Comparison of ENCODE assay signal across 9 cellular contexts in genomic region chr3:129424185-129424841, GRCh38. TPM values are rescaled to one million over a fixed set of nuclear protein-coding genes. Genes with fewer than 3 reads are reported as not detected.
DNase-seq lines count a peak whose midpoint lies in the region; ATAC-seq and TF ChIP-seq lines count a peak whose summit lies in the region.
"Had no signal": no experiment of that assay in that cellular context is flagged by ENCODE, and none has a peak within 500 bp of the region (broad histone marks: within the 10 kb centered on the region; RNA-seq: fewer than 3 reads in every experiment).

No MANE protein-coding gene starts in this region.

- H4K20me1 ChIP-seq in osteoblast (ENCODE audit: insufficient read depth, low read length): no peaks in the 10 kb centered on the region

- peaks cover 5% of the 10 kb centered on the region for H3K27me3 ChIP-seq in osteoblast (ENCODE audit: insufficient read depth, low read length)

- no peak for TF ChIP-seq CTCF in osteoblast (IDR thresholded peaks at IDR 0.05; ENCODE audit: extremely low read depth, low read depth, low read length)

- DNase-seq in GM19240 (ENCODE audit: insufficient read length, low spot score): peak; percentile 24
- DNase-seq in SKM-1 (lab: John Stamatoyannopoulos, UW; ENCODE audit: unreplicated experiment): peak; percentile 73
- DNase-seq in osteoblast (ENCODE audit: insufficient read length, low spot score, missing footprints): no peak
- no peak for DNase-seq in NCI-H524 treated with DMSO at 0.1 percent for 48 hours (lab: John Stamatoyannopoulos, UW)
- DNase-seq in NCI-H2196 (lab: John Stamatoyannopoulos, UW; ENCODE audit: unreplicated experiment): no peak
- DNase-seq in NCI-H2196 treated with DMSO at 0.1 percent for 48 hours (lab: John Stamatoyannopoulos, UW; ENCODE audit: unreplicated experiment): no peak
- DNase-seq: naive thymus-derived CD4-positive, alpha-beta T cell had no signal

- no peaks in the 10 kb centered on the region for H3K79me2 ChIP-seq in osteoblast (ENCODE audit: insufficient read depth, low read length)

- H3K9me3 ChIP-seq in osteoblast (ENCODE audit: low read depth, low read length): no peaks in the 10 kb centered on the region

- ATAC-seq in HG03066 (IDR thresholded peaks at IDR 0.05; ENCODE audit: low read depth, unreplicated experiment): peak; percentile 61
- ATAC-seq: naive thymus-derived CD4-positive, alpha-beta T cell had no signal

- H3K4me3 ChIP-seq in osteoblast (ENCODE audit: insufficient read depth, low read length): no peak overlapping the region

- peaks cover 12% of the 10 kb centered on the region for H3K4me1 ChIP-seq in osteoblast (ENCODE audit: insufficient read depth, low read length)

- no peak overlapping the region for H3K4me2 ChIP-seq in osteoblast (ENCODE audit: insufficient read depth, low read length)

- H2AFZ ChIP-seq in osteoblast (ENCODE audit: low read length): peak overlapping the region; percentile 67

- no peaks in the 10 kb centered on the region for H3K36me3 ChIP-seq in osteoblast (ENCODE audit: insufficient read depth, low read length)

- H3K27ac ChIP-seq in osteoblast (ENCODE audit: low read depth, low read length): no peak overlapping the region

RNA-seq across cellular contexts. Expression of gene EFCAB12, which starts 4.1 kb away (rescaled TPM):
- total RNA-seq in osteoblast: under 0.01 TPM in 2 replicates
- total RNA-seq: urinary bladder had no signal

RNA-seq across cellular contexts. Expression of gene MBD4, which starts 15.4 kb away (rescaled TPM):
- 37.1 and 41.3 TPM in 2 replicates for total RNA-seq in osteoblast

RNA-seq across cellular contexts. Expression of gene IFT122, which starts 15.7 kb away (rescaled TPM):
- total RNA-seq in osteoblast: 30.4 and 30.6 TPM in 2 replicates

Comparison
In these comparisons a context has a peak if more than half of its experiments do, and no peak if none do; other contexts are left out.
1. DNase-seq: peak in GM19240 (single experiment) and SKM-1 (single experiment); none in osteoblast (single experiment), NCI-H524 treated with DMSO at 0.1 percent for 48 hours (single experiment), NCI-H2196 (single experiment) and NCI-H2196 treated with DMSO at 0.1 percent for 48 hours (single experiment).